1 cellular context compared by ENCODE assay signal in genomic region chr2:9178110-9178904, GRCh38.
TF ChIP-seq lines count a peak whose summit lies in the region.

No MANE protein-coding gene starts in this region.

TF ChIP-seq in K562, 482 proteins besides CTCF, POLR2A, EP300 and RAD21 (continued from another document):
- TF ChIP-seq ZBTB40 (IDR thresholded peaks at IDR 0.05) (no peak), ZBTB40 (CRISPR knock-in tag; IDR thresholded peaks at IDR 0.05) (no peak), MNT (conservative IDR thresholded peaks at IDR 0.05) (no peak), ZZZ3 (IDR thresholded peaks at IDR 0.05) (no peak), ETV1 (tag; conservative IDR thresholded peaks at IDR 0.05; ENCODE audit: low read depth) (no peak), KLF1 (tag; IDR thresholded peaks at IDR 0.05) (no peak), FOSL1 (tag; conservative IDR thresholded peaks at IDR 0.05) (no peak), DLX4 (CRISPR knock-in tag; IDR thresholded peaks at IDR 0.05) (no peak), KHSRP (IDR thresholded peaks at IDR 0.05) (no peak), NR1H2 (CRISPR knock-in tag; IDR thresholded peaks at IDR 0.05) (no peak), ARID1B (IDR thresholded peaks at IDR 0.05) (0 out of 2 replicates have a peak, but pooled peaks have one; percentile 16), ZNF395 (CRISPR knock-in tag; IDR thresholded peaks at IDR 0.05) (no peak)
